ENCODE assay signal across 35 cellular contexts in the genomic region with DNA sequence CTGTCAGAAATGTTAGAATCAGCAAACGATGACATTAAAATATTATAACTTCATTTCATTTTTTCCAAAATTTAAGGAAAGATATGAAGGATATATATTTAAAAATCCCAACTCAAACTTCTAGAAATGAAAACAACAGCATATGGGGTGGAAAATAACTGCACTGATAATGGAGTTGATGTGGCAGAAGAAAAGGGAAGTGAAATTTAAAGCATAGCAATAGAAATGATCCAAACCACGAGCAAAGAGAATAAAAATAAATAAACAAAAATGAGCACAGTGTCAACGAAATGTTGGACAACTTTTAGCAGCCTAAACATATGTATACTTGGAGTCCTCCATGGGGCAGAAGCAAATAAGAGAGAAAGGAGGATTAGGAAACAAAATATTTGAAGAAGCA.
DNase-seq lines count a peak whose midpoint lies in the region; ATAC-seq, FAIRE-seq and TF ChIP-seq lines count a peak whose summit lies in the region.
"Had no signal": no experiment of that assay in that cellular context is flagged by ENCODE, and none has a peak within 500 bp of the region (broad histone marks: within the 10 kb centered on the region; RNA-seq: fewer than 3 reads in every experiment).

No MANE protein-coding gene starts in this region.

- no peak for FAIRE-seq in GM12878 (lab: Jason Lieb, UNC)
- FAIRE-seq: colon, GM12892, K562, TTC549 had no signal

- ATAC-seq in GM18861 (IDR thresholded peaks at IDR 0.05; ENCODE audit: unreplicated experiment) (peak; percentile 44), HG02798 (IDR thresholded peaks at IDR 0.05; ENCODE audit: poor library complexity, unreplicated experiment) (peak; percentile 57), HG03565 (IDR thresholded peaks at IDR 0.05; ENCODE audit: unreplicated experiment) (peak; percentile 44), GM12878 (peak; percentile 63), left lobe of liver (no peak)
- ATAC-seq: gastroesophageal sphincter; K562; mucosa of descending colon; natural killer cell treated with Interleukin-12 subunit alpha and Interleukin-12 subunit beta and Interleukin-15 and Interleukin-18, amount 100 ng/mL, for 72 hours; psoas muscle had no signal

- H3K27ac ChIP-seq in GM12878 (ENCODE audit: control insufficient read depth, insufficient read depth): no peak overlapping the region
- H3K27ac ChIP-seq: BLaER1, gastroesophageal sphincter, hepatocyte, psoas muscle, RWPE1, sigmoid colon, SJSA1, stomach, vagina had no signal

- no peak overlapping the region for H2AFZ ChIP-seq in GM12878 (ENCODE audit: control insufficient read depth, low read depth, low read length)
- H2AFZ ChIP-seq: hepatocyte had no signal

- TF ChIP-seq CTCF in GM12878 (IDR thresholded peaks at IDR 0.05 in 2 of 3, conservative IDR thresholded peaks at IDR 0.05 in 1 of 3; ENCODE audit: control insufficient read depth in 2 of 3, extremely low read depth in 1 of 3, insufficient read depth in 1 of 3, low read depth in 3 of 3, low read length in 3 of 3): no peak

- CTCF ChIA-PET in GM12878 (lab: Yijun Ruan, JAX): interaction anchor here (1.1 kb wide), 1 partner anchor 19 kb away, joined by 3 read pairs; no protein-coding TSS in a partner anchor

- intact Hi-C loops in GM12878 (cut with micrococcal nuclease; ENCODE audit: unreplicated experiment): loop anchor here (10.0 kb wide), 1 partner anchor 246 kb away; no protein-coding TSS in a partner anchor

- H3K4me2 ChIP-seq in GM12878 (ENCODE audit: control insufficient read depth, insufficient read depth): no peak overlapping the region
- H3K4me2 ChIP-seq: BLaER1, hepatocyte had no signal

- no peak for TF ChIP-seq EP300 in GM12878 (IDR thresholded peaks at IDR 0.05; ENCODE audit: borderline replicate concordance in 1 of 2, control insufficient read depth in 1 of 2, low read depth in 2 of 2, low read length in 2 of 2)

- no peak for TF ChIP-seq POLR2A in GM12878 (IDR thresholded peaks at IDR 0.05; ENCODE audit: low read depth, low read length)

- no peaks in the 10 kb centered on the region for H3K36me3 ChIP-seq in GM12878 (ENCODE audit: control insufficient read depth in 2 of 2, insufficient read depth in 2 of 2, low read length in 1 of 2)
- H3K36me3 ChIP-seq: BLaER1, gastroesophageal sphincter, sigmoid colon, SJSA1, stomach, vagina had no signal

- H4K20me1 ChIP-seq in GM12878 (ENCODE audit: control insufficient read depth, insufficient read depth): no peaks in the 10 kb centered on the region
- H4K20me1 ChIP-seq: BLaER1 had no signal

- no peaks in the 10 kb centered on the region for H3K9me3 ChIP-seq in GM12878 (replicated peaks; ENCODE audit: control insufficient read depth, insufficient read depth, low read length)
- H3K9me3 ChIP-seq: BLaER1, gastroesophageal sphincter, mucosa of descending colon, psoas muscle, sigmoid colon, stomach, vagina had no signal

- in situ Hi-C loops in GM12878 (cut with MboI): no loop called here

- H3K79me2 ChIP-seq in GM12878 (ENCODE audit: control insufficient read depth, insufficient read depth, low read length): no peaks in the 10 kb centered on the region
- H3K79me2 ChIP-seq: hepatocyte had no signal

- TF ChIP-seq RAD21 in GM12878 (IDR thresholded peaks at IDR 0.05; ENCODE audit: insufficient read depth, low read depth, low read length): no peak

- POLR2A ChIA-PET in GM12878 (lab: Charles Lee): no interaction called here

- no peaks in the 10 kb centered on the region for H3K4me1 ChIP-seq in GM12878 (ENCODE audit: control insufficient read depth, insufficient read depth, low read length)
- H3K4me1 ChIP-seq: gastroesophageal sphincter, psoas muscle, sigmoid colon, SJSA1, stomach, vagina had no signal

- DNase-seq in GM12878 (ENCODE audit: low read depth, low spot score) (no peak), mesenteric fat pad (ENCODE audit: low spot score) (no peak), SK-N-DZ (ENCODE audit: low spot score) (no peak), left lobe of liver (ENCODE audit: low spot score) (no peak)
- DNase-seq: activated CD4-positive, alpha-beta T cell treated with anti-CD3 and anti-CD28 coated beads, Interleukin-2, amount 50 U/mL, for 1 hour; activated CD4-positive, CD25-positive, alpha-beta regulatory T cell; activated effector memory CD4-positive, alpha-beta T cell treated with Interleukin-2 at 50 U/mL for 16 hours; activated T-cell treated with anti-CD3 and anti-CD28 coated beads, Interleukin-2, amount 50 U/mL, for 1 hour; aorta; DMS153; effector CD4-positive, alpha-beta T cell; mucosa of descending colon; NCI-H1436; NCI-H2081 treated with DMSO at 0.1 percent for 48 hours; NCI-H345; NCI-H69; psoas muscle; sigmoid colon; stimulated activated CD4-positive, alpha-beta T cell treated with anti-CD3 and anti-CD28 coated beads, Interleukin-4, amount 100 ng/mL, for 1 hour; stomach; T-helper 1 cell had no signal

- no TSS peak for BruUV-seq in GM12878 (replicated peaks; lab: Mats Ljungman, UMichigan)

- H3K27me3 ChIP-seq in GM12878 (replicated peaks in 1 of 2; ENCODE audit: control insufficient read depth in 2 of 2, insufficient read depth in 2 of 2, low read length in 1 of 2): no peaks in the 10 kb centered on the region
- H3K27me3 ChIP-seq: BLaER1, gastroesophageal sphincter, hepatocyte, sigmoid colon, SJSA1, stomach, vagina had no signal

- SMC1A ChIA-PET in GM12878 (lab: Charles Lee; ENCODE audit: uncharacterized antibody, unreplicated experiment): no interaction called here

- RAD21 ChIA-PET in GM12878 (lab: Charles Lee; ENCODE audit: unreplicated experiment): no interaction called here

- WGBS in GM12878 (ENCODE audit: insufficient coverage, insufficient replicate concordance, low lambda C conversion rate, missing lambda C conversion rate): 0% methylated on average over 3 of the region's 3 CpGs

- no peak overlapping the region for H3K4me3 ChIP-seq in GM12878
- H3K4me3 ChIP-seq: BLaER1, gastroesophageal sphincter, hepatocyte, K562, mucosa of descending colon, psoas muscle, sigmoid colon, SJSA1, stomach, vagina had no signal

- H3K9ac ChIP-seq in GM12878 (ENCODE audit: control insufficient read depth, insufficient read depth, low read length): no peak overlapping the region
- H3K9ac ChIP-seq: BLaER1 had no signal

TF ChIP-seq in GM12878, 131 proteins besides CTCF, POLR2A, EP300 and RAD21:
- TF ChIP-seq, protein P1, sequence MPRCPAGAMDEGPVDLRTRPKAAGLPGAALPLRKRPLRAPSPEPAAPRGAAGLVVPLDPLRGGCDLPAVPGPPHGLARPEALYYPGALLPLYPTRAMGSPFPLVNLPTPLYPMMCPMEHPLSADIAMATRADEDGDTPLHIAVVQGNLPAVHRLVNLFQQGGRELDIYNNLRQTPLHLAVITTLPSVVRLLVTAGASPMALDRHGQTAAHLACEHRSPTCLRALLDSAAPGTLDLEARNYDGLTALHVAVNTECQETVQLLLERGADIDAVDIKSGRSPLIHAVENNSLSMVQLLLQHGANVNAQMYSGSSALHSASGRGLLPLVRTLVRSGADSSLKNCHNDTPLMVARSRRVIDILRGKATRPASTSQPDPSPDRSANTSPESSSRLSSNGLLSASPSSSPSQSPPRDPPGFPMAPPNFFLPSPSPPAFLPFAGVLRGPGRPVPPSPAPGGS (IDR thresholded peaks at IDR 0.05; ENCODE audit: borderline replicate concordance, insufficient read depth, low read depth, low read length, poor library complexity, severe bottlenecking): no peak
- TF ChIP-seq HDAC6 (IDR thresholded peaks at IDR 0.05; ENCODE audit: unreplicated experiment) (no peak), PAX5 (IDR thresholded peaks at IDR 0.05; ENCODE audit: borderline replicate concordance, low read depth, low read length) (no peak), EED (IDR thresholded peaks at IDR 0.05; ENCODE audit: low read depth) (no peak), NR2C2 (IDR thresholded peaks at IDR 0.05; ENCODE audit: borderline replicate concordance, control insufficient read depth, insufficient read length, low read depth) (no peak), SPI1 (IDR thresholded peaks at IDR 0.05; ENCODE audit: borderline replicate concordance, insufficient read depth, low read depth, low read length) (peak; percentile 88), RUNX3 (IDR thresholded peaks at IDR 0.05; ENCODE audit: low read length) (no peak)
